In the genomic region with DNA sequence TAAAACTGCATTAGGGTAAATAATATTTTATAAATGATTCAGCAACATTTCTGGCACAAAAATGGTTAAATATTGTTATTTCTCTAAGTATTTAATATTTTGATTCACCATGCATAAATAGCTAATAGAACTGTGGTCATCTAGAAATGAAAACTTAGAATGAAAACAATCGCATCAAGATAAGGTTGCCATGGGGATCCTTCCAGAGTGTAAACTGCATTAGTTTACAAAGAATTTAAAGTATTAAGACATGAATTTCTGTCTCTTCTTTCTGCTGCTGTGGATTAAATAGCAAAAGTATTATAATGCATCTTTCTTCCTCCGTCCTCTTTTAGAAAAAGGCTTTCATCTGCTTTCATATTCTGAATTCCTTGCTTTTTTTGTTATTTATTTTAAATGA, we compare ENCODE assay signal across 13 cellular contexts.
"Had no signal": no experiment of that assay in that cellular context is flagged by ENCODE, and none has a peak within 500 bp of the region (broad histone marks: within the 10 kb centered on the region; RNA-seq: fewer than 3 reads in every experiment).

No MANE protein-coding gene starts in this region.

- H3K36me3 ChIP-seq: cardiac muscle cell, stomach, thoracic aorta, uterus had no signal

- H3K9me3 ChIP-seq: stomach, thoracic aorta, uterus had no signal

- H3K36me3 Mint-ChIP-seq: activated naive CD4-positive, alpha-beta T cell treated with anti-CD3 and anti-CD28 coated beads, Interleukin-2, amount 50 U/mL, for 72 hours; natural killer cell treated with Interleukin-12 subunit alpha and Interleukin-12 subunit beta and Interleukin-15 and Interleukin-18, amount 100 ng/mL, for 72 hours had no signal

- H3K4me3 Mint-ChIP-seq: activated T-cell treated with anti-CD3 and anti-CD28 coated beads, Interleukin-2, amount 50 U/mL, for 24 hours; natural killer cell treated with Interleukin-12 subunit alpha and Interleukin-12 subunit beta and Interleukin-15 and Interleukin-18, amount 100 ng/mL, for 72 hours had no signal

- H3K27me3 Mint-ChIP-seq: activated T-cell treated with anti-CD3 and anti-CD28 coated beads, Interleukin-2, amount 50 U/mL, for 24 hours; natural killer cell treated with Interleukin-12 subunit alpha and Interleukin-12 subunit beta and Interleukin-15 and Interleukin-18, amount 100 ng/mL, for 72 hours had no signal

- H3K27ac Mint-ChIP-seq: activated naive CD4-positive, alpha-beta T cell treated with anti-CD3 and anti-CD28 coated beads, Interleukin-2, amount 50 U/mL, for 72 hours; activated T-cell treated with anti-CD3 and anti-CD28 coated beads, Interleukin-2, amount 50 U/mL, for 24 hours; natural killer cell treated with Interleukin-12 subunit alpha and Interleukin-12 subunit beta and Interleukin-15 and Interleukin-18, amount 100 ng/mL, for 72 hours had no signal

- H3K4me3 ChIP-seq: cardiac muscle cell, stomach, thoracic aorta, uterus had no signal

- H3K27me3 ChIP-seq: cardiac muscle cell, stomach, uterus had no signal

- H3K27ac ChIP-seq: cardiac muscle cell, stomach, thoracic aorta, uterus had no signal

- H3K4me1 ChIP-seq: stomach, uterus had no signal

- DNase-seq: activated CD4-positive, alpha-beta T cell treated with anti-CD3 and anti-CD28 coated beads, Interleukin-2, amount 50 U/mL, for 4 hours; activated effector memory CD4-positive, alpha-beta T cell treated with anti-CD3 and anti-CD28 coated beads, Interleukin-2, amount 50 U/mL, for 16 hours; activated T-cell treated with anti-CD3 and anti-CD28 coated beads, Interleukin-2, amount 50 U/mL, for 24 hours; hypothalamus; stimulated activated CD4-positive, alpha-beta T cell treated with anti-CD3 and anti-CD28 coated beads, Interleukin-4, amount 100 ng/mL, for 1 hour; stomach; SW 1271; uterus had no signal

- ATAC-seq: activated CD4-positive, CD25-positive, alpha-beta regulatory T cell treated with anti-CD3 and anti-CD28 coated beads, Interleukin-2, amount 50 U/mL, for 24 hours; activated naive CD4-positive, alpha-beta T cell treated with anti-CD3 and anti-CD28 coated beads, Interleukin-2, amount 50 U/mL, for 72 hours; natural killer cell treated with Interleukin-12 subunit alpha and Interleukin-12 subunit beta and Interleukin-15 and Interleukin-18, amount 100 ng/mL, for 72 hours had no signal
